In the genomic region with DNA sequence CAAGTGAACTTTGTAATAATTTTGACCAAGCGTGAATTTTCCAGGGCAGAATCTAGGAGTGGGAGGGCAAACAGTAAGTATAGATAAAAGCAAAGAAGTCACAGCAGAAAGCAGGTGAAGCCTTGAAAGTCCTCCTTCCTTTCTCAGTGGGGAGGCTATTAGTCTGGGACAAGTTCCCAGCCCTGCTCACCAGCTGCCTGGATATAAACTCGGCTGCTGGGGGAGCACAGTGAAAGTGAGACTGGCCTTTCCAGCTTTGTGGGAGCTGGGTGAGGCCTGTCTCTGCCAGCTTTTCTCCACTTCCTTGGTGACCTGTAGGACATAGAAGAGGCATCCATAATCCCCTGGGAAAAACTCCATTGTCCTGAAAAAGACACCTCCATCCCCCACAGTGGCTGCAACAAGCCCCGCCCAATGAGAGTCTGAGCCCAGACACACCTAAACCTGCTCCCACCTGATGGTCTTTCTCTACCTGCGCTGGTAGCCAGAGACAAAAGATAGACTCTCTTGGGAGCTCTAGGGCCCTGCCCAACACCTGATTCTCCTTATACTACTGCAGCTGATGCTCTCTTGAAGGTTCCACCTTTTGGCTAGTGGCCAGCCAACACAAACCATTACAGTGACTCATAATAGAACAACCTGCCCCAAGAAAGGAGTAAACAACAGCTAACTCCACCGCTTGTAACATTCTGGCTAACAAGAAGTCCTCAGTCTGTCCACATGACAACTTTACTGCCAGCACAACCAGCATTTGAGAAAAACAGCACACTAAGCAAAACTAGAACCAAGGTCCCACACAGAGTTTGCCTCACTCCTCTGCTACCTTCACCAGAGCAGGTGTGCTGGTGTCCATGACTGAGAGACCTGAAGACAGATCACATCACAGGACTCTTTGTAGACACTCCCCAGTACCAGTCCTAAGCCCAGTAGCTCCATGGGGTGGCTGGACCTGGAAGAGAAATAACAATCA, we compare ENCODE assay signal across 1 cellular context.
TF ChIP-seq lines count a peak whose summit lies in the region.

No MANE protein-coding gene starts in this region.

TF ChIP-seq in GM23338, 12 proteins besides CTCF, POLR2A, EP300 and RAD21:
- TF ChIP-seq, protein P1, sequence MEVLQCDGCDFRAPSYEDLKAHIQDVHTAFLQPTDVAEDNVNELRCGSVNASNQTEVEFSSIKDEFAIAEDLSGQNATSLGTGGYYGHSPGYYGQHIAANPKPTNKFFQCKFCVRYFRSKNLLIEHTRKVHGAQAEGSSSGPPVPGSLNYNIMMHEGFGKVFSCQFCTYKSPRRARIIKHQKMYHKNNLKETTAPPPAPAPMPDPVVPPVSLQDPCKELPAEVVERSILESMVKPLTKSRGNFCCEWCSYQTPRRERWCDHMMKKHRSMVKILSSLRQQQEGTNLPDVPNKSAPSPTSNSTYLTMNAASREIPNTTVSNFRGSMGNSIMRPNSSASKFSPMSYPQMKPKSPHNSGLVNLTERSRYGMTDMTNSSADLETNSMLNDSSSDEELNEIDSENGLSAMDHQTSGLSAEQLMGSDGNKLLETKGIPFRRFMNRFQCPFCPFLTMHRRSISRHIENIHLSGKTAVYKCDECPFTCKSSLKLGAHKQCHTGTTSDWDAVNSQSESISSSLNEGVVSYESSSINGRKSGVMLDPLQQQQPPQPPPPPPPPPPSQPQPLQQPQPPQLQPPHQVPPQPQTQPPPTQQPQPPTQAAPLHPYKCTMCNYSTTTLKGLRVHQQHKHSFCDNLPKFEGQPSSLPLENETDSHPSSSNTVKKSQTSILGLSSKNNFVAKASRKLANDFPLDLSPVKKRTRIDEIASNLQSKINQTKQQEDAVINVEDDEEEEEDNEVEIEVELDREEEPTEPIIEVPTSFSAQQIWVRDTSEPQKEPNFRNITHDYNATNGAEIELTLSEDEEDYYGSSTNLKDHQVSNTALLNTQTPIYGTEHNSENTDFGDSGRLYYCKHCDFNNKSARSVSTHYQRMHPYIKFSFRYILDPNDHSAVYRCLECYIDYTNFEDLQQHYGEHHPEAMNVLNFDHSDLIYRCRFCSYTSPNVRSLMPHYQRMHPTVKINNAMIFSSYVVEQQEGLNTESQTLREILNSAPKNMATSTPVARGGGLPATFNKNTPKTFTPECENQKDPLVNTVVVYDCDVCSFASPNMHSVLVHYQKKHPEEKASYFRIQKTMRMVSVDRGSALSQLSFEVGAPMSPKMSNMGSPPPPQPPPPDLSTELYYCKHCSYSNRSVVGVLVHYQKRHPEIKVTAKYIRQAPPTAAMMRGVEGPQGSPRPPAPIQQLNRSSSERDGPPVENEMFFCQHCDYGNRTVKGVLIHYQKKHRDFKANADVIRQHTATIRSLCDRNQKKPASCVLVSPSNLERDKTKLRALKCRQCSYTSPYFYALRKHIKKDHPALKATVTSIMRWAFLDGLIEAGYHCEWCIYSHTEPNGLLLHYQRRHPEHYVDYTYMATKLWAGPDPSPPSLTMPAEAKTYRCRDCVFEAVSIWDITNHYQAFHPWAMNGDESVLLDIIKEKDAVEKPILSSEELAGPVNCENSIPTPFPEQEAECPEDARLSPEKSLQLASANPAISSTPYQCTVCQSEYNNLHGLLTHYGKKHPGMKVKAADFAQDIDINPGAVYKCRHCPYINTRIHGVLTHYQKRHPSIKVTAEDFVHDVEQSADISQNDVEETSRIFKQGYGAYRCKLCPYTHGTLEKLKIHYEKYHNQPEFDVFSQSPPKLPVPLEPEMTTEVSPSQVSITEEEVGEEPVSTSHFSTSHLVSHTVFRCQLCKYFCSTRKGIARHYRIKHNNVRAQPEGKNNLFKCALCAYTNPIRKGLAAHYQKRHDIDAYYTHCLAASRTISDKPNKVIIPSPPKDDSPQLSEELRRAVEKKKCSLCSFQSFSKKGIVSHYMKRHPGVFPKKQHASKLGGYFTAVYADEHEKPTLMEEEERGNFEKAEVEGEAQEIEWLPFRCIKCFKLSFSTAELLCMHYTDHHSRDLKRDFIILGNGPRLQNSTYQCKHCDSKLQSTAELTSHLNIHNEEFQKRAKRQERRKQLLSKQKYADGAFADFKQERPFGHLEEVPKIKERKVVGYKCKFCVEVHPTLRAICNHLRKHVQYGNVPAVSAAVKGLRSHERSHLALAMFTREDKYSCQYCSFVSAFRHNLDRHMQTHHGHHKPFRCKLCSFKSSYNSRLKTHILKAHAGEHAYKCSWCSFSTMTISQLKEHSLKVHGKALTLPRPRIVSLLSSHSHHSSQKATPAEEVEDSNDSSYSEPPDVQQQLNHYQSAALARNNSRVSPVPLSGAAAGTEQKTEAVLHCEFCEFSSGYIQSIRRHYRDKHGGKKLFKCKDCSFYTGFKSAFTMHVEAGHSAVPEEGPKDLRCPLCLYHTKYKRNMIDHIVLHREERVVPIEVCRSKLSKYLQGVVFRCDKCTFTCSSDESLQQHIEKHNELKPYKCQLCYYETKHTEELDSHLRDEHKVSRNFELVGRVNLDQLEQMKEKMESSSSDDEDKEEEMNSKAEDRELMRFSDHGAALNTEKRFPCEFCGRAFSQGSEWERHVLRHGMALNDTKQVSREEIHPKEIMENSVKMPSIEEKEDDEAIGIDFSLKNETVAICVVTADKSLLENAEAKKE (CRISPR knock-in tag; IDR thresholded peaks at IDR 0.05), result no peak
- TF ChIP-seq ZNF331 (CRISPR knock-in tag; IDR thresholded peaks at IDR 0.05; ENCODE audit: low read depth) (no peak), EZH2 (IDR thresholded peaks at IDR 0.05; ENCODE audit: low read depth, unreplicated experiment) (no peak), CREB1 (CRISPR knock-in tag; IDR thresholded peaks at IDR 0.05; ENCODE audit: low read depth) (no peak)
- TF ChIP-seq, protein P2, sequence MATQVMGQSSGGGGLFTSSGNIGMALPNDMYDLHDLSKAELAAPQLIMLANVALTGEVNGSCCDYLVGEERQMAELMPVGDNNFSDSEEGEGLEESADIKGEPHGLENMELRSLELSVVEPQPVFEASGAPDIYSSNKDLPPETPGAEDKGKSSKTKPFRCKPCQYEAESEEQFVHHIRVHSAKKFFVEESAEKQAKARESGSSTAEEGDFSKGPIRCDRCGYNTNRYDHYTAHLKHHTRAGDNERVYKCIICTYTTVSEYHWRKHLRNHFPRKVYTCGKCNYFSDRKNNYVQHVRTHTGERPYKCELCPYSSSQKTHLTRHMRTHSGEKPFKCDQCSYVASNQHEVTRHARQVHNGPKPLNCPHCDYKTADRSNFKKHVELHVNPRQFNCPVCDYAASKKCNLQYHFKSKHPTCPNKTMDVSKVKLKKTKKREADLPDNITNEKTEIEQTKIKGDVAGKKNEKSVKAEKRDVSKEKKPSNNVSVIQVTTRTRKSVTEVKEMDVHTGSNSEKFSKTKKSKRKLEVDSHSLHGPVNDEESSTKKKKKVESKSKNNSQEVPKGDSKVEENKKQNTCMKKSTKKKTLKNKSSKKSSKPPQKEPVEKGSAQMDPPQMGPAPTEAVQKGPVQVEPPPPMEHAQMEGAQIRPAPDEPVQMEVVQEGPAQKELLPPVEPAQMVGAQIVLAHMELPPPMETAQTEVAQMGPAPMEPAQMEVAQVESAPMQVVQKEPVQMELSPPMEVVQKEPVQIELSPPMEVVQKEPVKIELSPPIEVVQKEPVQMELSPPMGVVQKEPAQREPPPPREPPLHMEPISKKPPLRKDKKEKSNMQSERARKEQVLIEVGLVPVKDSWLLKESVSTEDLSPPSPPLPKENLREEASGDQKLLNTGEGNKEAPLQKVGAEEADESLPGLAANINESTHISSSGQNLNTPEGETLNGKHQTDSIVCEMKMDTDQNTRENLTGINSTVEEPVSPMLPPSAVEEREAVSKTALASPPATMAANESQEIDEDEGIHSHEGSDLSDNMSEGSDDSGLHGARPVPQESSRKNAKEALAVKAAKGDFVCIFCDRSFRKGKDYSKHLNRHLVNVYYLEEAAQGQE (IDR thresholded peaks at IDR 0.05; ENCODE audit: unreplicated experiment), result no peak
